Comparison of ENCODE assay signal across 21 cellular contexts in genomic region chr2:168196764-168197180, GRCh38. TPM values are rescaled to one million over a fixed set of nuclear protein-coding genes. Genes with fewer than 3 reads are reported as not detected.
DNase-seq lines count a peak whose midpoint lies in the region; ATAC-seq and TF ChIP-seq lines count a peak whose summit lies in the region.
"Had no signal": no experiment of that assay in that cellular context is flagged by ENCODE, and none has a peak within 500 bp of the region (broad histone marks: within the 10 kb centered on the region; RNA-seq: fewer than 3 reads in every experiment).

No MANE protein-coding gene starts in this region.

- peaks cover 7% of the 10 kb centered on the region for H3K36me3 Mint-ChIP-seq in activated CD8-positive, alpha-beta T cell treated with anti-CD3 and anti-CD28 coated beads for 36 hours (ENCODE audit: low read depth)
- peaks cover 10% of the 10 kb centered on the region for H3K36me3 Mint-ChIP-seq in HFFc6 (ENCODE audit: low read depth)
- H3K36me3 Mint-ChIP-seq: naive thymus-derived CD8-positive, alpha-beta T cell had no signal

- intact Hi-C loops in heart left ventricle (cut with DNase I): loop anchor here in 1 of 10 donors (10.0 kb wide), 1 partner anchor 52 kb away; no protein-coding TSS in a partner anchor
- intact Hi-C loops in activated CD8-positive, alpha-beta T cell treated with anti-CD3 and anti-CD28 coated beads for 36 hours (cut with micrococcal nuclease): no loop called here
- intact Hi-C loops in upper lobe of right lung (cut with DNase I): no loop called here
- intact Hi-C loops in adrenal gland (cut with DNase I): no loop called here

- H3K4me3 Mint-ChIP-seq in activated CD8-positive, alpha-beta T cell treated with anti-CD3 and anti-CD28 coated beads for 36 hours: no peak overlapping the region
- no peak overlapping the region for H3K4me3 Mint-ChIP-seq in HFFc6
- H3K4me3 Mint-ChIP-seq: GM23338; naive thymus-derived CD8-positive, alpha-beta T cell had no signal

- H3K27me3 ChIP-seq in cardiac muscle cell: no peaks in the 10 kb centered on the region
- H3K27me3 ChIP-seq in heart left ventricle: no peaks in the 10 kb centered on the region
- no peaks in the 10 kb centered on the region for H3K27me3 ChIP-seq in upper lobe of right lung
- H3K27me3 ChIP-seq in adrenal gland: no peaks in the 10 kb centered on the region

- H3K4me3 ChIP-seq in cardiac muscle cell (no peak overlapping the region), heart left ventricle (no peak overlapping the region), upper lobe of right lung (no peak overlapping the region), adrenal gland (no peak overlapping the region)
- H3K4me3 ChIP-seq: GM23338, K562 had no signal

- H3K4me1 Mint-ChIP-seq in activated CD8-positive, alpha-beta T cell treated with anti-CD3 and anti-CD28 coated beads for 36 hours (ENCODE audit: low read depth): peaks cover 72% of the 10 kb centered on the region
- peaks cover 65% of the 10 kb centered on the region for H3K4me1 Mint-ChIP-seq in HFFc6 (ENCODE audit: low read depth)

- POLR2A ChIA-PET in activated CD8-positive, alpha-beta T cell treated with anti-CD3 and anti-CD28 coated beads for 36 hours (lab: Charles Lee): interaction anchor here (2.1 kb wide), 1 partner anchor 11 kb away, joined by 8 read pairs; no protein-coding TSS in a partner anchor

- no peaks in the 10 kb centered on the region for H3K9me3 Mint-ChIP-seq in activated CD8-positive, alpha-beta T cell treated with anti-CD3 and anti-CD28 coated beads for 36 hours
- H3K9me3 Mint-ChIP-seq in HFFc6: no peaks in the 10 kb centered on the region
- H3K9me3 Mint-ChIP-seq: GM23338; naive thymus-derived CD8-positive, alpha-beta T cell had no signal

- peak overlapping the region; percentile 59 for H3K27ac ChIP-seq in cardiac muscle cell
- no peak overlapping the region for H3K27ac ChIP-seq in heart left ventricle
- H3K27ac ChIP-seq in upper lobe of right lung: no peak overlapping the region
- H3K27ac ChIP-seq in adrenal gland: no peak overlapping the region

- H3K36me3 ChIP-seq in cardiac muscle cell (no peaks in the 10 kb centered on the region), heart left ventricle (no peaks in the 10 kb centered on the region), upper lobe of right lung (no peaks in the 10 kb centered on the region), adrenal gland (replicated peaks in 1 of 2) (no peaks in the 10 kb centered on the region)

- H3K9me3 ChIP-seq in cardiac muscle cell (ENCODE audit: low read depth) (no peaks in the 10 kb centered on the region), heart left ventricle (no peaks in the 10 kb centered on the region), upper lobe of right lung (no peaks in the 10 kb centered on the region), adrenal gland (replicated peaks in 1 of 3) (no peaks in the 10 kb centered on the region)

- WGBS in heart left ventricle, 4 donors: 71 to 76% (median 74%) methylated on average over 4 of the region's 4 CpGs
- 94 to 99% (median 97%) methylated on average over 4 of the region's 4 CpGs for WGBS in adrenal gland, 4 donors

- CTCF ChIA-PET in activated CD8-positive, alpha-beta T cell treated with anti-CD3 and anti-CD28 coated beads for 36 hours (lab: Charles Lee): interaction anchor here (1.1 to 2.7 kb wide), 3 partner anchors 10 to 15 kb away, joined by 3 to 12 read pairs (median 7); no protein-coding TSS in a partner anchor

- TF ChIP-seq CTCF in cardiac muscle cell (IDR thresholded peaks at IDR 0.05; ENCODE audit: low read depth, low read length) (no peak), heart left ventricle (IDR thresholded peaks at IDR 0.05) (no peak), upper lobe of right lung (IDR thresholded peaks at IDR 0.05) (no peak), adrenal gland (IDR thresholded peaks at IDR 0.05) (no peak), HFFc6 (IDR thresholded peaks at IDR 0.05) (no peak)
- no peak for TF ChIP-seq CTCF in activated CD8-positive, alpha-beta T cell treated with anti-CD3 and anti-CD28 coated beads for 36 hours (IDR thresholded peaks at IDR 0.05)

- DNase-seq in cardiac muscle cell (ENCODE audit: low read depth in 1 of 2, low spot score in 1 of 2) (no peak), heart left ventricle (no peak), mucosa of gallbladder (ENCODE audit: low spot score) (peak; percentile 56), upper lobe of right lung (no peak), DMS153 (lab: John Stamatoyannopoulos, UW) (no peak), adrenal gland (no peak), HFFc6 (no peak)
- no peak for DNase-seq in activated CD8-positive, alpha-beta T cell treated with anti-CD3 and anti-CD28 coated beads for 36 hours
- DNase-seq: activated CD8-positive, alpha-beta memory T cell treated with anti-CD3 and anti-CD28 coated beads, Interleukin-2, amount 50 U/mL, for 4 hours; activated gamma-delta T cell; amygdala; caudate nucleus; mammary epithelial cell; naive thymus-derived CD8-positive, alpha-beta T cell; NCI-H187; posterior cingulate gyrus; T-helper 9 cell had no signal

- H3K27me3 Mint-ChIP-seq in activated CD8-positive, alpha-beta T cell treated with anti-CD3 and anti-CD28 coated beads for 36 hours: no peaks in the 10 kb centered on the region
- no peaks in the 10 kb centered on the region for H3K27me3 Mint-ChIP-seq in HFFc6 (ENCODE audit: insufficient read depth)
- H3K27me3 Mint-ChIP-seq: naive thymus-derived CD8-positive, alpha-beta T cell had no signal

- TF ChIP-seq POLR2A in heart left ventricle (IDR thresholded peaks at IDR 0.05) (no peak), adrenal gland (IDR thresholded peaks at IDR 0.05) (no peak)

- ATAC-seq in heart left ventricle (no peak), upper lobe of right lung (peak; percentile 31)
- no peak for ATAC-seq in activated CD8-positive, alpha-beta T cell treated with anti-CD3 and anti-CD28 coated beads for 36 hours
- ATAC-seq: activated CD4-positive, CD25-positive, alpha-beta regulatory T cell treated with anti-CD3 and anti-CD28 coated beads, Interleukin-2, amount 50 U/mL, for 24 hours; esophagus mucosa; GM23338; K562; naive thymus-derived CD8-positive, alpha-beta T cell had no signal

- H3K27ac Mint-ChIP-seq in activated CD8-positive, alpha-beta T cell treated with anti-CD3 and anti-CD28 coated beads for 36 hours: peak overlapping the region; percentile 48
- no peak overlapping the region for H3K27ac Mint-ChIP-seq in HFFc6
- H3K27ac Mint-ChIP-seq: GM23338 had no signal

- peaks cover 37% of the 10 kb centered on the region for H3K4me1 ChIP-seq in cardiac muscle cell (ENCODE audit: low read depth)
- peaks cover 0 to 46% (median 18%) of the 10 kb centered on the region in 12 donors for H3K4me1 ChIP-seq in heart left ventricle
- H3K4me1 ChIP-seq in upper lobe of right lung: peaks cover 21% of the 10 kb centered on the region
- H3K4me1 ChIP-seq in adrenal gland (replicated peaks in 1 of 2): no peaks in the 10 kb centered on the region

RNA-seq across cellular contexts. Expression of gene STK39, which starts 50.6 kb away (rescaled TPM):
- 32.7 TPM in 2 replicates for total RNA-seq in cardiac muscle cell
- polyA plus RNA-seq in cardiac muscle cell: 51.7 and 60.1 TPM in 2 replicates
- total RNA-seq in heart left ventricle: 10 to 100 TPM; 13.1 to 33.2 (median 21.5) TPM
- polyA plus RNA-seq in heart left ventricle: 10 to 100 TPM; 18.2 to 40.1 TPM
- total RNA-seq in activated CD8-positive, alpha-beta T cell treated with anti-CD3 and anti-CD28 coated beads for 36 hours: 10 to 100 TPM; 32.8 to 33.9 TPM
- 47.9 TPM for total RNA-seq in mucosa of gallbladder
- 13.2 TPM for total RNA-seq in upper lobe of right lung
- total RNA-seq in adrenal gland: 1 to 10 TPM; 2.4 to 7.7 (median 4.7) TPM
- 10 to 100 TPM in 1 of 3 donors, 1 to 10 TPM in 2; 6.0 to 11.1 (median 6.8) TPM for polyA plus RNA-seq in adrenal gland
- total RNA-seq in HFFc6 (2021; fragmentation: NEBNext Ultra II Directional; extraction: Animal tissue kit (Norgen Biotek cat#: 25700)): 10 to 100 TPM; 27.7 to 36.4 (median 33.4) TPM
